ENCODE assay signal across 8 cellular contexts in the genomic region with DNA sequence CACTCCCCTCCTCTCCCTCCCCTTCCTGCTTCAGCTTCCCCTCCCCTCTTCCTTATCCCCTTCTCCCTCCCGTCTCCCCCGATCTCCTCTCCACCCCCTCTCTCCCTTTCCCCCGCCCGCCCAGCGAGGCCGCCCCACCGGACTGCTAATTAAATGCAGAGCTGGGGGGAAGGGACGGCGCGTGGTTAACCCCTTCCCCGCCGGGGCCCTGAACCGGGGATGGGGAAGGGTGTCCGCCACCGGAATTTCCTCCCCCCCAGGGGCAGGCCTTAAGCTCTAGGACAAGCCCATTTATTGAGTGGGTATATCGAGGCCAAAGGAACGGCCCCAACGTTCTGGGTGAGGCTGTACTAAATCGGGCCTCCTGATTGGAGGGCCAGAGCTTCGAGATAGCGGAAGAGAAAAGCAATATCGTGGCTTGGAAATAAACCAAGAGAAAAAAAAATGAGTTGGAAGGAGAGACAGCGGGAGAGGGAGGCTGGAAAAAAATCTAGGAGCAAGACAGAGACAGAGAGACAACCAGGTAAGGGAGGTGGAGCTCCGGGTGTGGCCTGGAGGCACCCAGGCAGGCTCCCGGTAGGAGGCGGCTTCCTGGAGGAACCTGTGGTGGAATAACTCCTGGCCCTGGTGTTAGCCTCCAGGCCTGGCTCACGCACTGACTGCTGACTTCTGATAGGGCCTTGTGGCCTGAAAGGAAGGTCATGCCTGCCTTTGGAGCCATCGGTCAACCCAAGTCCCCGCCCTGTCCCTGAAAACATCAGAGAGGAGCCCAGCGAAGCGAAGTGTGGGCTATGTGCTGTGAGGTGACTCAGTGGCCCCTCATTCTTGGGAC. TPM values are rescaled to one million over a fixed set of nuclear protein-coding genes. Genes with fewer than 3 reads are reported as not detected.
DNase-seq lines count a peak whose midpoint lies in the region; ATAC-seq and TF ChIP-seq lines count a peak whose summit lies in the region.

No MANE protein-coding gene starts in this region.

- H3K36me3 ChIP-seq in Loucy (ENCODE audit: insufficient read depth, low read length) (no peaks in the 10 kb centered on the region), mesodermal cell (ENCODE audit: control insufficient read depth, insufficient read depth, low read length) (no peaks in the 10 kb centered on the region)

- H3K4me2 ChIP-seq in Loucy (ENCODE audit: low read depth, low read length, poor library complexity, severe bottlenecking), result peak overlapping the region; percentile 84

- peak overlapping the region; percentile 81; the same call in 1 of the 2 replicates for H2AFZ ChIP-seq in Loucy (ENCODE audit: low read length)

- peak overlapping the region; percentile 62 for H3K27ac ChIP-seq in epithelial cell of prostate
- peak overlapping the region; percentile 98 for H3K27ac ChIP-seq in mesodermal cell (ENCODE audit: low read depth, low read length, severe bottlenecking)

- H3K4me1 ChIP-seq in Loucy (ENCODE audit: insufficient read depth, low read length, poor library complexity, severe bottlenecking) (peaks cover 35% of the 10 kb centered on the region), mesodermal cell (ENCODE audit: control insufficient read depth, insufficient read depth, low read length, poor library complexity, severe bottlenecking) (peaks cover 23% of the 10 kb centered on the region)

- ATAC-seq in HG03442 (IDR thresholded peaks at IDR 0.05; ENCODE audit: unreplicated experiment) (no peak), HG02798 (IDR thresholded peaks at IDR 0.05; ENCODE audit: poor library complexity, unreplicated experiment) (no peak)

- H3K4me3 ChIP-seq in Loucy (ENCODE audit: low read length, poor library complexity, severe bottlenecking) (peak overlapping the region; percentile 90), WI38 (ENCODE audit: low read depth, low read length) (peak overlapping the region; percentile 62), mesodermal cell (ENCODE audit: extremely low read depth, insufficient read depth, low read length, poor library complexity, severe bottlenecking) (peak overlapping the region; percentile 51)

- H3F3A ChIP-seq in Loucy (ENCODE audit: low read depth), result peaks cover 4% of the 10 kb centered on the region; the same call in 1 of the 2 replicates

- H4K20me1 ChIP-seq in Loucy (ENCODE audit: insufficient read depth, low read length, poor library complexity, severe bottlenecking), result no peaks in the 10 kb centered on the region

- in situ Hi-C loops in G401 (cut with HindIII; ENCODE audit: low sequenced_read_pairs), result no loop called here

- H3K9me3 ChIP-seq in Loucy (ENCODE audit: insufficient read depth, low read depth, low read length) (no peaks in the 10 kb centered on the region), mesodermal cell (ENCODE audit: control insufficient read depth, low read length) (no peaks in the 10 kb centered on the region)

- DNase-seq in G401 (ENCODE audit: low spot score) (peak; percentile 75), epithelial cell of prostate (ENCODE audit: low read depth, low spot score) (no peak), stromal cell of bone marrow (ENCODE audit: low read depth) (peak; percentile 29)

- H3K79me2 ChIP-seq in Loucy (ENCODE audit: insufficient read depth, low read length), result peaks cover 3% of the 10 kb centered on the region; the same call in 1 of the 2 replicates

- no peak for TF ChIP-seq CTCF in Loucy (conservative IDR thresholded peaks at IDR 0.05; ENCODE audit: low read length)
- TF ChIP-seq CTCF in WI38 (IDR thresholded peaks at IDR 0.05; ENCODE audit: low read depth, low read length), result no peak

- H3K9ac ChIP-seq in Loucy (ENCODE audit: low read depth, low read length, poor library complexity, severe bottlenecking), result peak overlapping the region; percentile 95

- H3K9me2 ChIP-seq in Loucy (replicated peaks; ENCODE audit: low read depth, low read length), result no peaks in the 10 kb centered on the region

- 10 to 13% methylated on average over 21 to 22 of the region's 31 CpGs for WGBS in mesodermal cell (ENCODE audit: insufficient coverage in 2 of 2), 2 experiments

- no peaks in the 10 kb centered on the region for H3K27me3 ChIP-seq in Loucy (ENCODE audit: insufficient read depth, low read length, poor library complexity, severe bottlenecking)

RNA-seq across cellular contexts. Expression of gene JUND, which starts 11.6 kb away (rescaled TPM):
- total RNA-seq in G401 (2014; rRNA removed; shearing (Covaris generic)), result 263 and 286 TPM in 2 replicates
- 239 TPM for polyA plus RNA-seq in mesodermal cell (2013, experiment 1 of 2)
- 198 TPM for polyA plus RNA-seq in mesodermal cell (2013, experiment 2 of 2)

RNA-seq across cellular contexts. Expression of gene IQCN, which starts 18.8 kb away (rescaled TPM):
- total RNA-seq in G401 (2014; rRNA removed; shearing (Covaris generic)), result 0.37 and 0.47 TPM in 2 replicates
- 1.3 TPM for polyA plus RNA-seq in mesodermal cell (2013, experiment 1 of 2)
- 1.4 TPM for polyA plus RNA-seq in mesodermal cell (2013, experiment 2 of 2)

RNA-seq across cellular contexts. Expression of gene LSM4, which starts 29.9 kb away (rescaled TPM):
- total RNA-seq in G401 (2014; rRNA removed; shearing (Covaris generic)), result 539 and 749 TPM in 2 replicates
- 196 TPM for polyA plus RNA-seq in mesodermal cell (2013, experiment 1 of 2)
- polyA plus RNA-seq in mesodermal cell (2013, experiment 2 of 2), result 181 TPM

RNA-seq across cellular contexts. Expression of gene PGPEP1, which starts 47.4 kb away (rescaled TPM):
- total RNA-seq in G401 (2014; rRNA removed; shearing (Covaris generic)), result 6.5 and 14.1 TPM in 2 replicates
- polyA plus RNA-seq in mesodermal cell (2013, experiment 1 of 2), result 12.9 TPM
- polyA plus RNA-seq in mesodermal cell (2013, experiment 2 of 2), result 9.9 TPM
